In genomic region chrX:70289168-70289792, GRCh38 we compare ENCODE assay signal across 8 cellular contexts. TPM values are rescaled to one million over a fixed set of nuclear protein-coding genes. Genes with fewer than 3 reads are reported as not detected.
DNase-seq lines count a peak whose midpoint lies in the region; ATAC-seq and TF ChIP-seq lines count a peak whose summit lies in the region.

No MANE protein-coding gene starts in this region.

- DNase-seq in activated CD4-positive, alpha-beta T cell treated with anti-CD3 and anti-CD28 coated beads for 36 hours: no peak
- DNase-seq in activated CD4-positive, alpha-beta T cell treated with anti-CD3 and anti-CD28 coated beads for 4 hours: no peak
- DNase-seq in hepatic stellate cell (ENCODE audit: low spot score) (peak; percentile 25), NOMO-1 treated with DMSO at 0.1 percent for 48 hours (lab: John Stamatoyannopoulos, UW; ENCODE audit: unreplicated experiment) (no peak), dermis blood vessel endothelial cell (no peak), DMS 273 treated with DMSO at 0.1 percent for 48 hours (lab: John Stamatoyannopoulos, UW) (no peak)
- no peak for DNase-seq in stimulated activated naive B cell treated with anti-CD40 and anti-IgM and Interleukin-4, amounts not matched to agents 10 μg/mL and 1 μg/mL and 100 μg/mL, for 72 hours

- no peaks in the 10 kb centered on the region for H3K27me3 Mint-ChIP-seq in activated CD4-positive, alpha-beta T cell treated with anti-CD3 and anti-CD28 coated beads for 36 hours
- no peaks in the 10 kb centered on the region for H3K27me3 Mint-ChIP-seq in stimulated activated naive B cell treated with anti-CD40 and anti-IgM and Interleukin-4, amounts not matched to agents 10 μg/mL and 1 μg/mL and 100 μg/mL, for 72 hours

- intact Hi-C loops in activated CD4-positive, alpha-beta T cell treated with anti-CD3 and anti-CD28 coated beads for 36 hours (cut with DNase I, micrococcal nuclease): no loop called here

- TF ChIP-seq CTCF in VCaP (conservative IDR thresholded peaks at IDR 0.05): no peak

- H3K9me3 Mint-ChIP-seq in activated CD4-positive, alpha-beta T cell treated with anti-CD3 and anti-CD28 coated beads for 36 hours (ENCODE audit: low read depth): no peaks in the 10 kb centered on the region
- H3K9me3 Mint-ChIP-seq in stimulated activated naive B cell treated with anti-CD40 and anti-IgM and Interleukin-4, amounts not matched to agents 10 μg/mL and 1 μg/mL and 100 μg/mL, for 72 hours: no peaks in the 10 kb centered on the region

- H3K4me1 Mint-ChIP-seq in activated CD4-positive, alpha-beta T cell treated with anti-CD3 and anti-CD28 coated beads for 36 hours: peaks cover 18% of the 10 kb centered on the region
- peaks cover 0 to 1% of the 10 kb centered on the region in 2 donors for H3K4me1 Mint-ChIP-seq in stimulated activated naive B cell treated with anti-CD40 and anti-IgM and Interleukin-4, amounts not matched to agents 10 μg/mL and 1 μg/mL and 100 μg/mL, for 72 hours

- peak; percentile 5 for ATAC-seq in activated CD4-positive, alpha-beta T cell treated with anti-CD3 and anti-CD28 coated beads for 36 hours
- ATAC-seq in stimulated activated naive B cell treated with anti-CD40 and anti-IgM and Interleukin-4, amounts not matched to agents 10 μg/mL and 1 μg/mL and 100 μg/mL, for 72 hours (replicated peaks): no peak

- CTCF ChIA-PET in activated CD4-positive, alpha-beta T cell treated with anti-CD3 and anti-CD28 coated beads for 36 hours (lab: Charles Lee): interaction anchor here (0.7 kb wide), 1 partner anchor 58 kb away, joined by 3 read pairs; no protein-coding TSS in a partner anchor

- H3K36me3 Mint-ChIP-seq in activated CD4-positive, alpha-beta T cell treated with anti-CD3 and anti-CD28 coated beads for 36 hours (ENCODE audit: low read depth): peaks cover 12% of the 10 kb centered on the region
- H3K36me3 Mint-ChIP-seq in stimulated activated naive B cell treated with anti-CD40 and anti-IgM and Interleukin-4, amounts not matched to agents 10 μg/mL and 1 μg/mL and 100 μg/mL, for 72 hours: peaks cover 0 to 8% of the 10 kb centered on the region in 2 donors

- peak overlapping the region; percentile 75 for H3K27ac Mint-ChIP-seq in activated CD4-positive, alpha-beta T cell treated with anti-CD3 and anti-CD28 coated beads for 36 hours
- peak overlapping the region; percentile 82 for H3K27ac Mint-ChIP-seq in stimulated activated naive B cell treated with anti-CD40 and anti-IgM and Interleukin-4, amounts not matched to agents 10 μg/mL and 1 μg/mL and 100 μg/mL, for 72 hours

- H3K27ac ChIP-seq in VCaP: peak overlapping the region; percentile 58

- POLR2A ChIA-PET in activated CD4-positive, alpha-beta T cell treated with anti-CD3 and anti-CD28 coated beads for 36 hours (lab: Charles Lee): no interaction called here

- H3K4me3 Mint-ChIP-seq in activated CD4-positive, alpha-beta T cell treated with anti-CD3 and anti-CD28 coated beads for 36 hours: peak overlapping the region; percentile 88
- H3K4me3 Mint-ChIP-seq in stimulated activated naive B cell treated with anti-CD40 and anti-IgM and Interleukin-4, amounts not matched to agents 10 μg/mL and 1 μg/mL and 100 μg/mL, for 72 hours: peak overlapping the region; percentile 88

RNA-seq across cellular contexts. Expression of gene PDZD11, which starts 0.4 kb away (rescaled TPM):
- 10 to 100 TPM; 23.6 to 28.0 TPM for total RNA-seq in activated CD4-positive, alpha-beta T cell treated with anti-CD3 and anti-CD28 coated beads for 36 hours
- 35.3 and 43.2 TPM in 2 replicates for total RNA-seq in dermis blood vessel endothelial cell

RNA-seq across cellular contexts. Expression of gene KIF4A, which starts 0.6 kb away (rescaled TPM):
- 10 to 100 TPM; 21.2 to 25.4 TPM for total RNA-seq in activated CD4-positive, alpha-beta T cell treated with anti-CD3 and anti-CD28 coated beads for 36 hours
- total RNA-seq in dermis blood vessel endothelial cell: 7.7 and 29.6 TPM in 2 replicates

RNA-seq across cellular contexts. Expression of gene RAB41, which starts 7.3 kb away (rescaled TPM):
- not detected for total RNA-seq in activated CD4-positive, alpha-beta T cell treated with anti-CD3 and anti-CD28 coated beads for 36 hours
- total RNA-seq in dermis blood vessel endothelial cell: not detected in 2 replicates

RNA-seq across cellular contexts. Expression of gene ARR3, which starts 21.1 kb away (rescaled TPM):
- not detected for total RNA-seq in activated CD4-positive, alpha-beta T cell treated with anti-CD3 and anti-CD28 coated beads for 36 hours
- total RNA-seq in dermis blood vessel endothelial cell: not detected in 2 replicates

RNA-seq across cellular contexts. Expression of gene P2RY4, which starts 29.3 kb away (rescaled TPM):
- under 1 TPM; 0.11 to 0.23 TPM for total RNA-seq in activated CD4-positive, alpha-beta T cell treated with anti-CD3 and anti-CD28 coated beads for 36 hours
- not detected in 2 replicates for total RNA-seq in dermis blood vessel endothelial cell
